In genomic region chr17:31524926-31525800, GRCh38 we compare ENCODE assay signal across 8 cellular contexts.
A peak's percentile ranks its signal among the peaks of the same experiment; 100 is the strongest.
DNase-seq lines count a peak whose midpoint lies in the region; ATAC-seq and TF ChIP-seq lines count a peak whose summit lies in the region.

No MANE protein-coding gene starts in this region.

- no peaks in the 10 kb centered on the region for H3K4me1 Mint-ChIP-seq in activated naive CD4-positive, alpha-beta T cell treated with anti-CD3 and anti-CD28 coated beads for 36 hours (ENCODE audit: low read depth)
- no peaks in the 10 kb centered on the region for H3K4me1 Mint-ChIP-seq in type B pancreatic cell (ENCODE audit: unreplicated experiment)

- H3K27me3 Mint-ChIP-seq in activated naive CD4-positive, alpha-beta T cell treated with anti-CD3 and anti-CD28 coated beads for 36 hours (ENCODE audit: low read depth): no peaks in the 10 kb centered on the region
- H3K27me3 Mint-ChIP-seq in type B pancreatic cell: no peaks in the 10 kb centered on the region

- 0 out of 2 replicates have a peak overlapping the region, but pooled peaks have one; percentile 3 for H3K4me3 ChIP-seq in GM06990 (replicated peaks; ENCODE audit: low read depth, low read length)

- H3K36me3 Mint-ChIP-seq in activated naive CD4-positive, alpha-beta T cell treated with anti-CD3 and anti-CD28 coated beads for 36 hours (ENCODE audit: low read depth): peaks cover 16% of the 10 kb centered on the region
- no peaks in the 10 kb centered on the region for H3K36me3 Mint-ChIP-seq in type B pancreatic cell

- H3K36me3 ChIP-seq in GM06990 (ENCODE audit: control insufficient read depth, insufficient read depth, low read length): no peaks in the 10 kb centered on the region; the same call in none of the 2 replicates

- CTCF ChIA-PET in activated naive CD4-positive, alpha-beta T cell treated with anti-CD3 and anti-CD28 coated beads for 36 hours (lab: Charles Lee): interaction anchor here (0.6 to 8.9 kb wide), 19 partner anchors 9 to 373 kb away, joined by 3 to 117 read pairs (median 5); no protein-coding TSS in a partner anchor

- in situ Hi-C loops in KBM-7 (cut with MboI; ENCODE audit: low pct_unique_long_range_greater_than_20kb, low sequenced_read_pairs): loop anchor here (10.0 to 25.0 kb wide), 2 partner anchors 90 to 313 kb away; no protein-coding TSS in a partner anchor

- no peak overlapping the region for H3K27ac Mint-ChIP-seq in activated naive CD4-positive, alpha-beta T cell treated with anti-CD3 and anti-CD28 coated beads for 36 hours
- no peak overlapping the region for H3K27ac Mint-ChIP-seq in type B pancreatic cell

- H3K9me3 Mint-ChIP-seq in activated naive CD4-positive, alpha-beta T cell treated with anti-CD3 and anti-CD28 coated beads for 36 hours: no peaks in the 10 kb centered on the region
- no peaks in the 10 kb centered on the region for H3K9me3 Mint-ChIP-seq in type B pancreatic cell

- H3K4me3 Mint-ChIP-seq in activated naive CD4-positive, alpha-beta T cell treated with anti-CD3 and anti-CD28 coated beads for 36 hours: no peak overlapping the region
- no peak overlapping the region for H3K4me3 Mint-ChIP-seq in type B pancreatic cell

- peak; percentile 68 for DNase-seq in GM06990 (ENCODE audit: extremely low read depth, insufficient read length)
- DNase-seq in KBM-7: peak; percentile 84
- DNase-seq in SKM-1 (lab: John Stamatoyannopoulos, UW; ENCODE audit: unreplicated experiment): peak; percentile 55
- peak; percentile 91 for DNase-seq in activated naive CD4-positive, alpha-beta T cell treated with anti-CD3 and anti-CD28 coated beads for 36 hours
- DNase-seq in glomerular endothelial cell (ENCODE audit: extremely low read depth, low read depth, low spot score): peak; percentile 54
- peak; percentile 68 for DNase-seq in pons (ENCODE audit: low spot score)
- peak; percentile 93 for DNase-seq in type B pancreatic cell (ENCODE audit: extremely low spot score, unreplicated experiment)

- intact Hi-C loops in activated naive CD4-positive, alpha-beta T cell treated with anti-CD3 and anti-CD28 coated beads for 36 hours (cut with micrococcal nuclease): loop anchor here (1.0 kb wide), 2 partner anchors 88 to 136 kb away; no protein-coding TSS in a partner anchor

- ATAC-seq in HG03095 (IDR thresholded peaks at IDR 0.05; ENCODE audit: unreplicated experiment): no peak

- TF ChIP-seq CTCF in GM06990 (IDR thresholded peaks at IDR 0.05; ENCODE audit: insufficient read depth, low read length, poor library complexity, severe bottlenecking): peak; percentile 90
- TF ChIP-seq CTCF in type B pancreatic cell (conservative IDR thresholded peaks at IDR 0.05): peak; percentile 96

- H3K27me3 ChIP-seq in GM06990 (replicated peaks; ENCODE audit: control insufficient read depth, insufficient read depth, low read length): no peaks in the 10 kb centered on the region
